In the genomic region with DNA sequence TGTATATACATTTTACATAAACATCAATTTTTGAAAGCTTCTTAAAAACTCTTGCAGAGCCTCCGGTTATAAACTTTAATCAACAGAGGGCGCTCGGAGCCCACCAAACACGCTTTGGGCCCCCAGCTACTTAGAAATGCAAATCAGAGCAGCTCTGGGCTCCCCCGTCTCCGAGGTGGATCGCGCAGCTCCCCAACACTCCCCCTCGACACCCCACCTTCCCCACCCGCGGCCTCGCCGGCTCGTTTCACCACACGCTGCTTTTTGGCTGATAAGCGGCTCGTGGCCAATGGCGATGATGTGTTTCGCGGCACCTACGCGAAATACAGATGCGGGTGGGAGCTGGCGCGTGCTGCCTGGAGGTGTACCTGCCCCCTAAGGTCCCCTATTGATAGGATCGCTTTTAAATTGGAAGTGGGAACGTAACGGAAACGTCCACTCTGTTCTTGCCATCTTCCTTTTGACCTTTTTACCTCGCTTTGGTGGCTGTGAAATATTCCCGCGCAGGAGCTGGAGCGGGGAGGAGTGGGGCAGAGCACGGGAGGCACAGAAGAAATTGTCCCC, we compare ENCODE assay signal across 8 cellular contexts. TPM values are rescaled to one million over a fixed set of nuclear protein-coding genes. Genes with fewer than 3 reads are reported as not detected.
DNase-seq lines count a peak whose midpoint lies in the region; ATAC-seq and TF ChIP-seq lines count a peak whose summit lies in the region.

No MANE protein-coding gene starts in this region.

- peaks cover 61% of the 10 kb centered on the region for H3K27me3 ChIP-seq in MG63
- H3K27me3 ChIP-seq in osteoblast (ENCODE audit: insufficient read depth, low read length) = peaks cover 38% of the 10 kb centered on the region
- H3K27me3 ChIP-seq in transverse colon = peaks cover 81% of the 10 kb centered on the region

- ATAC-seq in SK-N-SH treated with all-trans-retinoic acid at 6 μM for 48 hours (peak; percentile 38), GM21786 (IDR thresholded peaks at IDR 0.05; ENCODE audit: unreplicated experiment) (no peak)

- H3K27me3 Mint-ChIP-seq in activated naive CD4-positive, alpha-beta T cell treated with anti-CD3 and anti-CD28 coated beads, Interleukin-2, amount 50 U/mL, for 24 hours = peaks cover 53% of the 10 kb centered on the region
- H3K27me3 Mint-ChIP-seq in glutamatergic neuron (ENCODE audit: unreplicated experiment) = peaks cover 8% of the 10 kb centered on the region

- TF ChIP-seq CTCF in GM12865 (IDR thresholded peaks at IDR 0.05; ENCODE audit: insufficient read depth, low read depth, low read length, missing control alignments) (peak; percentile 57), glutamatergic neuron (IDR thresholded peaks at IDR 0.05; ENCODE audit: partially characterized antibody, unreplicated experiment) (peak; percentile 61), osteoblast (IDR thresholded peaks at IDR 0.05; ENCODE audit: extremely low read depth, low read depth, low read length) (peak; percentile 77), transverse colon (IDR thresholded peaks at IDR 0.05) (peak; percentile 40 to 63 (median 55))

- H3K9me3 ChIP-seq in MG63 = no peaks in the 10 kb centered on the region
- H3K9me3 ChIP-seq in osteoblast (ENCODE audit: low read depth, low read length) = no peaks in the 10 kb centered on the region
- no peaks in the 10 kb centered on the region for H3K9me3 ChIP-seq in transverse colon

- intact Hi-C loops in transverse colon (cut with DNase I; ENCODE audit: low total_unique reads) = loop anchor here (5.0 kb wide), 1 partner anchor 1339 kb away; no protein-coding TSS in a partner anchor

- 0 to 1% methylated on average over 3 to 34 of the region's 34 CpGs for WGBS in transverse colon (ENCODE audit: low coverage in 1 of 2), 2 donors

- TF ChIP-seq POLR2A in transverse colon (IDR thresholded peaks at IDR 0.05) = no peak

- DNase-seq in GM12865 (ENCODE audit: low read depth) = peak; percentile 82
- peak; percentile 38 for DNase-seq in MG63
- peak; percentile 70 for DNase-seq in glutamatergic neuron
- DNase-seq in osteoblast (ENCODE audit: insufficient read length, low spot score, missing footprints) = peak; percentile 96
- DNase-seq in transverse colon = peak; percentile 47

- TF ChIP-seq EP300 in transverse colon (IDR thresholded peaks at IDR 0.05; ENCODE audit: low read depth) = no peak

- peaks cover under 1% of the 10 kb centered on the region for H3K9me3 Mint-ChIP-seq in activated naive CD4-positive, alpha-beta T cell treated with anti-CD3 and anti-CD28 coated beads, Interleukin-2, amount 50 U/mL, for 24 hours
- H3K9me3 Mint-ChIP-seq in glutamatergic neuron (ENCODE audit: unreplicated experiment) = peaks cover 6% of the 10 kb centered on the region

- peak overlapping the region; percentile 82 for H3K4me3 Mint-ChIP-seq in activated naive CD4-positive, alpha-beta T cell treated with anti-CD3 and anti-CD28 coated beads, Interleukin-2, amount 50 U/mL, for 24 hours
- peak overlapping the region; percentile 88 for H3K4me3 Mint-ChIP-seq in glutamatergic neuron (ENCODE audit: unreplicated experiment)

- H3K4me1 Mint-ChIP-seq in activated naive CD4-positive, alpha-beta T cell treated with anti-CD3 and anti-CD28 coated beads, Interleukin-2, amount 50 U/mL, for 24 hours = peaks cover 16% of the 10 kb centered on the region
- peaks cover 2% of the 10 kb centered on the region for H3K4me1 Mint-ChIP-seq in glutamatergic neuron (ENCODE audit: low read depth, unreplicated experiment)

- no peaks in the 10 kb centered on the region for H3K36me3 ChIP-seq in MG63
- H3K36me3 ChIP-seq in osteoblast (ENCODE audit: insufficient read depth, low read length) = no peaks in the 10 kb centered on the region
- H3K36me3 ChIP-seq in transverse colon = no peaks in the 10 kb centered on the region

- no peaks in the 10 kb centered on the region for H4K20me1 ChIP-seq in osteoblast (ENCODE audit: insufficient read depth, low read length)

- no peak overlapping the region for H3K27ac ChIP-seq in osteoblast (ENCODE audit: low read depth, low read length)
- no peak overlapping the region for H3K27ac ChIP-seq in transverse colon

- peak overlapping the region; percentile 98 for H3K4me2 ChIP-seq in osteoblast (ENCODE audit: insufficient read depth, low read length)

- no peak overlapping the region for H3K27ac Mint-ChIP-seq in activated naive CD4-positive, alpha-beta T cell treated with anti-CD3 and anti-CD28 coated beads, Interleukin-2, amount 50 U/mL, for 24 hours
- no peak overlapping the region for H3K27ac Mint-ChIP-seq in glutamatergic neuron (ENCODE audit: unreplicated experiment)

- H3K79me2 ChIP-seq in osteoblast (ENCODE audit: insufficient read depth, low read length) = no peaks in the 10 kb centered on the region

- peak overlapping the region; percentile 18 for H3K4me3 ChIP-seq in GM12865 (ENCODE audit: low read depth, low read length)
- H3K4me3 ChIP-seq in MG63 = peak overlapping the region; percentile 49
- peak overlapping the region; percentile 79 for H3K4me3 ChIP-seq in osteoblast (ENCODE audit: insufficient read depth, low read length)
- peak overlapping the region; percentile 26 to 65 (median 37) for H3K4me3 ChIP-seq in transverse colon

- no peaks in the 10 kb centered on the region for H3K36me3 Mint-ChIP-seq in activated naive CD4-positive, alpha-beta T cell treated with anti-CD3 and anti-CD28 coated beads, Interleukin-2, amount 50 U/mL, for 24 hours
- no peaks in the 10 kb centered on the region for H3K36me3 Mint-ChIP-seq in glutamatergic neuron (ENCODE audit: unreplicated experiment)

- H2AFZ ChIP-seq in osteoblast (ENCODE audit: low read length) = peak overlapping the region; percentile 85

- H3K4me1 ChIP-seq in osteoblast (ENCODE audit: insufficient read depth, low read length) = peaks cover 31% of the 10 kb centered on the region
- H3K4me1 ChIP-seq in transverse colon = peaks cover 27 to 42% (median 40%) of the 10 kb centered on the region in 4 donors

- in situ Hi-C loops in transverse colon (cut with MboI; ENCODE audit: low pct_ligation_motif_present in 1 of 4, low pct_unique_long_range_greater_than_20kb in 1 of 4, low sequenced_read_pairs in 3 of 4) = loop anchor here (5.0 to 25.0 kb wide), 4 partner anchors 849 to 1334 kb away; no protein-coding TSS in a partner anchor

TF ChIP-seq in SK-N-SH treated with all-trans-retinoic acid at 6 μM for 48 hours, 23 proteins besides CTCF, POLR2A, EP300 and RAD21 (continues in another document):
- TF ChIP-seq RARB (CRISPR knock-in tag; IDR thresholded peaks at IDR 0.05) (no peak), GLIS3 (CRISPR knock-in tag; IDR thresholded peaks at IDR 0.05) (no peak), ZC3H10 (CRISPR knock-in tag; IDR thresholded peaks at IDR 0.05) (no peak), TSHZ2 (CRISPR knock-in tag; IDR thresholded peaks at IDR 0.05) (no peak), ARNTL (CRISPR knock-in tag; IDR thresholded peaks at IDR 0.05; ENCODE audit: borderline replicate concordance, low read depth) (no peak), ZNF565 (CRISPR knock-in tag; conservative IDR thresholded peaks at IDR 0.05; ENCODE audit: low read depth) (no peak), ZFP3 (CRISPR knock-in tag; IDR thresholded peaks at IDR 0.05) (no peak), ZNF8 (CRISPR knock-in tag; IDR thresholded peaks at IDR 0.05) (no peak), ESRRG (CRISPR knock-in tag; IDR thresholded peaks at IDR 0.05) (no peak), ZFP30 (CRISPR knock-in tag; IDR thresholded peaks at IDR 0.05) (no peak)
- TF ChIP-seq, protein P1, sequence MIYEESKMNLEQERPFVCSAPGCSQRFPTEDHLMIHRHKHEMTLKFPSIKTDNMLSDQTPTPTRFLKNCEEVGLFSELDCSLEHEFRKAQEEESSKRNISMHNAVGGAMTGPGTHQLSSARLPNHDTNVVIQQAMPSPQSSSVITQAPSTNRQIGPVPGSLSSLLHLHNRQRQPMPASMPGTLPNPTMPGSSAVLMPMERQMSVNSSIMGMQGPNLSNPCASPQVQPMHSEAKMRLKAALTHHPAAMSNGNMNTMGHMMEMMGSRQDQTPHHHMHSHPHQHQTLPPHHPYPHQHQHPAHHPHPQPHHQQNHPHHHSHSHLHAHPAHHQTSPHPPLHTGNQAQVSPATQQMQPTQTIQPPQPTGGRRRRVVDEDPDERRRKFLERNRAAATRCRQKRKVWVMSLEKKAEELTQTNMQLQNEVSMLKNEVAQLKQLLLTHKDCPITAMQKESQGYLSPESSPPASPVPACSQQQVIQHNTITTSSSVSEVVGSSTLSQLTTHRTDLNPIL (CRISPR knock-in tag; IDR thresholded peaks at IDR 0.05; ENCODE audit: low read depth) = no peak

RNA-seq across cellular contexts. Expression of gene KIF26B, which starts 1.6 kb away (rescaled TPM):
- total RNA-seq in MG63 (2014; rRNA removed; shearing (Covaris generic); ENCODE audit: low replicate concordance) = not detected in 2 replicates
- total RNA-seq in glutamatergic neuron (ENCODE audit: unreplicated experiment) (2.4 TPM), osteoblast (22.1 and 28.6 TPM in 2 replicates), transverse colon (under 1 TPM in 3 of 4 donors, not detected in 1; 0.20 to 0.79 (median 0.41) TPM)

Comparison
In these comparisons a context has a peak if more than half of its experiments do, and no peak if none do; other contexts are left out.
1. DNase-seq: peak in every context shown above with its lines; median percentile 96 in osteoblast; 82 in GM12865; 70 in glutamatergic neuron; 47 in transverse colon; 38 in MG63.
2. H3K4me3 ChIP-seq: peak in every context shown above with its lines; median percentile 79 in osteoblast; 49 in MG63; 37 in transverse colon; 18 in GM12865.